ENCODE assay signal across 12 cellular contexts in the genomic region with DNA sequence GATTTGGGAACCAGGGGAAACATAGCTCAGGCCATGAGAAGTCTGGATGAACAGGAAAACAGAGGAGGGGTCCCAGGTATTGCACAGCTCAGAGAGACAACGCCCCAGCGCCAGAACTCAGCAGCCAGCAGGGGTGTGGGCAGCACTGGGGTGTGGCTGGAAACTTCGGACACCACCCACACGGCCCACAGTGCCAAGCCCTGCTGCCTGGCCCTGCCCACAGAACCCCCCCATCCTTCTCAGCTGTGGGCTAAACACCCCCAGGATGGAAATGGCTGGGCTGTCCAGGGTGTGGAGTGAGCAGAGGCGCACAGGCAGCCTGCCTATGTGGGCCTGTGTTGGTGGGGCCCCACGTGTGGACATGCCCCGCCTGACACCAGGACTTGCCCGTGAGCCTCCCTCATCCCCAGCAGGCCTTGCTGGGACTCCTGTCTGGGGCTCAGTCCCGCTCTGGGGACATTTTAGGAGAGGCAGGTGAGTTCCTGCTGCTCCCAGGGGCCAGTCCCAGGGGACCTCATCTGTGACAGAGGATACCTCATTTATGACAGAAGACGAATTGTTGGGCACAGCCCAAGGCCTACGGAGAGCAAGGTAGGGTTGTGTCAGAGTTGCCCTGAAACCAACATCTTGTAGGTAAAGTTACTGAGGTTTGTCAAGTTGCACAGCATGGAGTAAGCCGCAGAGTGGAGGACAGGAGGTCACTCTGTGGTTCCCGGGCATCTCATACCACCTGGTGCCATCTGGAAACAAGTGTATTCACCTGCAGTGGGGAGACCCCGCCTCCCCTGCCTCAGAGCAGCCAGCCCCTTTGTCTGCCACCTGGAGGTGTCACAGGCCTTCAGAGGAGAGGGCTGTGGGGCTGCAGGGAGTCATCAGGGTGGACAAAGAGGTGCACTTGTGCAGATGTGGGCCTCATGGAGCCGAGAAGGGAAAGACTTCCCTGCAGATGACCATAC.
DNase-seq lines count a peak whose midpoint lies in the region; ATAC-seq and TF ChIP-seq lines count a peak whose summit lies in the region.
"Had no signal": no experiment of that assay in that cellular context is flagged by ENCODE, and none has a peak within 500 bp of the region (broad histone marks: within the 10 kb centered on the region; RNA-seq: fewer than 3 reads in every experiment).

No MANE protein-coding gene starts in this region.

- H3K36me3 ChIP-seq in mucosa of descending colon (ENCODE audit: low read depth) (no peaks in the 10 kb centered on the region), hepatocyte (replicated peaks; ENCODE audit: insufficient read depth, low read depth) (no peaks in the 10 kb centered on the region)

- H2BK120ac ChIP-seq in H9 (ENCODE audit: low read depth, low read length, poor library complexity, severe bottlenecking) = no peak overlapping the region

- WGBS in H9 (ENCODE audit: extremely low coverage, insufficient read length, low lambda C conversion rate) = no CpG with 5 or more reads among the region's 15 CpGs
- 94% methylated on average over 15 of the region's 15 CpGs for WGBS in hepatocyte (ENCODE audit: low lambda C conversion rate, missing lambda C conversion rate)

- H2AFZ ChIP-seq in H9 (ENCODE audit: low read length) (no peak overlapping the region), hepatocyte (no peak overlapping the region)

- no peaks in the 10 kb centered on the region for H3K79me1 ChIP-seq in H9 (ENCODE audit: insufficient read depth, low read depth, low read length, poor library complexity, severe bottlenecking)

- no peak overlapping the region for H3K18ac ChIP-seq in H9 (ENCODE audit: insufficient read length, low read depth, low read length)

- no peak overlapping the region for H3T11ph ChIP-seq in H9 (ENCODE audit: low read length)

- H3K79me2 ChIP-seq in H9 (ENCODE audit: insufficient read depth, low read length) (no peaks in the 10 kb centered on the region), hepatocyte (no peaks in the 10 kb centered on the region)

- H3K56ac ChIP-seq in H9 (ENCODE audit: insufficient read length, low read depth, low read length) = no peak overlapping the region

- H3K4me3 ChIP-seq in AG04450 (ENCODE audit: low read depth, low read length) (no peak overlapping the region), mucosa of descending colon (no peak overlapping the region), hepatocyte (no peak overlapping the region)

- no peak overlapping the region for H4K91ac ChIP-seq in H9 (ENCODE audit: insufficient read length, low read depth, low read length)

- H3K27ac Mint-ChIP-seq in H9 = peak overlapping the region in 2 of 3 experiments; percentile 44 to 52; a peak in 2 of 7 replicates
- H3K27ac Mint-ChIP-seq in activated T-helper 17 cell treated with anti-CD3 and anti-CD28 coated beads, Interleukin-2, amount 50 U/mL, for 72 hours = peak overlapping the region; percentile 94
- H3K27ac Mint-ChIP-seq: CD8-positive, alpha-beta T cell had no signal

- intact Hi-C loops in mucosa of descending colon (cut with DNase I, micrococcal nuclease) = no loop called here

- no peak overlapping the region for H3K4me2 ChIP-seq in H9 (ENCODE audit: insufficient read depth, insufficient read length, low read length)
- no peak overlapping the region for H3K4me2 ChIP-seq in hepatocyte

- H4K20me1 ChIP-seq in H9 (ENCODE audit: control insufficient read depth, insufficient read depth, insufficient read length) (no peaks in the 10 kb centered on the region), hepatocyte (ENCODE audit: insufficient read depth, poor library complexity, severe bottlenecking) (no peaks in the 10 kb centered on the region)

- DNase-seq in AG04450 (ENCODE audit: low read depth, low spot score) = no peak
- no peak for DNase-seq in H9
- DNase-seq in mucosa of descending colon = peak in 2 of 3 donors; percentile 62 to 69
- DNase-seq in hepatocyte (ENCODE audit: low spot score) = no peak
- no peak for DNase-seq in NCI-H748 (lab: John Stamatoyannopoulos, UW; ENCODE audit: unreplicated experiment)
- DNase-seq in HuH-7.5 (ENCODE audit: low spot score) = no peak
- DNase-seq: effector CD8-positive, alpha-beta T cell; NCI-H1048 had no signal

- CTCF ChIA-PET in AG04450 (lab: Charles Lee) = interaction anchor here (1.0 kb wide), 1 partner anchor 264 kb away, joined by 4 read pairs; no protein-coding TSS in a partner anchor

- H2BK5ac ChIP-seq in H9 (ENCODE audit: insufficient read length, low read length) = no peak overlapping the region

- POLR2A ChIA-PET in AG04450 (lab: Yijun Ruan, JAX) = interaction anchor here (0.6 to 0.7 kb wide), 2 partner anchors 14 to 78 kb away, joined by 3 to 7 read pairs; no protein-coding TSS in a partner anchor

- H2AK5ac ChIP-seq in H9 (ENCODE audit: insufficient read length, low read length) = no peak overlapping the region

- H3K23me2 ChIP-seq in H9 (ENCODE audit: insufficient read length, low read depth, low read length, poor library complexity, severe bottlenecking) = no peaks in the 10 kb centered on the region

- H4K8ac ChIP-seq in H9 (replicated peaks; ENCODE audit: insufficient read length, low read depth, low read length) = no peak overlapping the region

- TF ChIP-seq CTCF in AG04450 (IDR thresholded peaks at IDR 0.05; ENCODE audit: low read depth, low read length) = no peak
- no peak for TF ChIP-seq CTCF in H9 (conservative IDR thresholded peaks at IDR 0.05)
- no peak for TF ChIP-seq CTCF in mucosa of descending colon (IDR thresholded peaks at IDR 0.05)
- TF ChIP-seq CTCF in hepatocyte (IDR thresholded peaks at IDR 0.05; ENCODE audit: poor library complexity) = no peak

- no peaks in the 10 kb centered on the region for H3K36me3 Mint-ChIP-seq in H9 (ENCODE audit: insufficient read depth in 1 of 3, low read depth in 3 of 3)
- H3K36me3 Mint-ChIP-seq in activated T-helper 17 cell treated with anti-CD3 and anti-CD28 coated beads, Interleukin-2, amount 50 U/mL, for 72 hours (ENCODE audit: low read depth) = no peaks in the 10 kb centered on the region
- H3K36me3 Mint-ChIP-seq: CD8-positive, alpha-beta T cell had no signal

- no peak overlapping the region for H3K4ac ChIP-seq in H9 (ENCODE audit: low read depth, low read length)

- H3K4me1 ChIP-seq in H9 (ENCODE audit: insufficient read depth, low read length) = no peaks in the 10 kb centered on the region
- H3K4me1 ChIP-seq in mucosa of descending colon (ENCODE audit: low read depth) = peaks cover 11% of the 10 kb centered on the region
- H3K4me1 ChIP-seq in hepatocyte (ENCODE audit: insufficient read depth) = no peaks in the 10 kb centered on the region

- peaks cover 0 to 5% of the 10 kb centered on the region in 2 experiments; a peak in 1 of 4 replicates for H3K4me1 Mint-ChIP-seq in H9
- peaks cover 16% of the 10 kb centered on the region for H3K4me1 Mint-ChIP-seq in activated T-helper 17 cell treated with anti-CD3 and anti-CD28 coated beads, Interleukin-2, amount 50 U/mL, for 72 hours

- no peaks in the 10 kb centered on the region for H3K27me3 ChIP-seq in AG04450 (ENCODE audit: control insufficient read depth, insufficient read depth, low read length)
- H3K27me3 ChIP-seq in H9 (ENCODE audit: insufficient read depth, low read length) = no peaks in the 10 kb centered on the region
- no peaks in the 10 kb centered on the region for H3K27me3 ChIP-seq in hepatocyte

- H4K5ac ChIP-seq in H9 (ENCODE audit: insufficient read length, low read depth, low read length) = no peak overlapping the region

- peaks cover 15% of the 10 kb centered on the region for H3K9me3 ChIP-seq in AG04450 (ENCODE audit: control insufficient read depth, insufficient read depth, low read length)
- no peaks in the 10 kb centered on the region for H3K9me3 ChIP-seq in H9 (ENCODE audit: control insufficient read depth, low read depth, low read length)
- H3K9me3 ChIP-seq in mucosa of descending colon = no peaks in the 10 kb centered on the region
- H3K9me3 ChIP-seq in hepatocyte (ENCODE audit: low read depth) = no peaks in the 10 kb centered on the region

- no peak overlapping the region for H2BK12ac ChIP-seq in H9 (ENCODE audit: insufficient read length, low read depth, low read length)

- H3K14ac ChIP-seq in H9 (ENCODE audit: insufficient read depth, low read length) = no peak overlapping the region

- ATAC-seq in activated T-helper 17 cell treated with anti-CD3 and anti-CD28 coated beads, Interleukin-2, amount 50 U/mL, for 72 hours (replicated peaks) = peak; percentile 16
- ATAC-seq in mucosa of descending colon (no peak), HG03045 (IDR thresholded peaks at IDR 0.05; ENCODE audit: unreplicated experiment) (no peak)

- no peaks in the 10 kb centered on the region for H3K9me3 Mint-ChIP-seq in H9
- no peaks in the 10 kb centered on the region for H3K9me3 Mint-ChIP-seq in activated T-helper 17 cell treated with anti-CD3 and anti-CD28 coated beads, Interleukin-2, amount 50 U/mL, for 72 hours
- H3K9me3 Mint-ChIP-seq: CD8-positive, alpha-beta T cell had no signal

- H2BK15ac ChIP-seq in H9 (ENCODE audit: low read depth, low read length) = no peak overlapping the region

- no peak overlapping the region for H3K23ac ChIP-seq in H9 (ENCODE audit: insufficient read length, low read depth, low read length)

- H3K9me2 ChIP-seq in hepatocyte (replicated peaks; ENCODE audit: insufficient read depth) = no peaks in the 10 kb centered on the region

- H3K4me3 Mint-ChIP-seq in H9 = no peak overlapping the region
- H3K4me3 Mint-ChIP-seq in activated T-helper 17 cell treated with anti-CD3 and anti-CD28 coated beads, Interleukin-2, amount 50 U/mL, for 72 hours = peak overlapping the region; percentile 69

- H3K27ac ChIP-seq in AG04450 (ENCODE audit: low read depth, low read length) = peak overlapping the region; percentile 65
- H3K27ac ChIP-seq in H9 (ENCODE audit: insufficient read length, low read depth, low read length) = no peak overlapping the region
- no peak overlapping the region for H3K27ac ChIP-seq in hepatocyte
- H3K27ac ChIP-seq: HL-60 had no signal

- no peak overlapping the region for H2BK20ac ChIP-seq in H9 (ENCODE audit: low read depth, low read length, poor library complexity, severe bottlenecking)

- H3K9ac ChIP-seq in H9 (ENCODE audit: extremely low read depth, insufficient read length, low read length) = no peak overlapping the region

- H3K27me3 Mint-ChIP-seq in H9 (ENCODE audit: low read depth) = no peaks in the 10 kb centered on the region
- no peaks in the 10 kb centered on the region for H3K27me3 Mint-ChIP-seq in activated T-helper 17 cell treated with anti-CD3 and anti-CD28 coated beads, Interleukin-2, amount 50 U/mL, for 72 hours

Comparison
In these comparisons a context has a peak if more than half of its experiments do, and no peak if none do; other contexts are left out.
1. DNase-seq: peak in mucosa of descending colon (2 of 3); none in AG04450 (single experiment), H9 (single experiment), hepatocyte (single experiment), NCI-H748 (single experiment) and HuH-7.5 (single experiment).